15 cellular contexts compared by ENCODE assay signal in genomic region chr9:13586726-13587392, GRCh38.
DNase-seq lines count a peak whose midpoint lies in the region; ATAC-seq and TF ChIP-seq lines count a peak whose summit lies in the region.
"Had no signal": no experiment of that assay in that cellular context is flagged by ENCODE, and none has a peak within 500 bp of the region (broad histone marks: within the 10 kb centered on the region; RNA-seq: fewer than 3 reads in every experiment).

No MANE protein-coding gene starts in this region.

- H3K27me3 ChIP-seq in heart left ventricle = no peaks in the 10 kb centered on the region
- no peaks in the 10 kb centered on the region for H3K27me3 ChIP-seq in right atrium auricular region
- H3K27me3 ChIP-seq in prostate gland (replicated peaks; ENCODE audit: insufficient read depth) = no peaks in the 10 kb centered on the region
- H3K27me3 ChIP-seq: vagina had no signal

- peak overlapping the region in 11 of 12 donors; percentile 2 to 72 (median 55) for H3K27ac ChIP-seq in heart left ventricle
- H3K27ac ChIP-seq in right atrium auricular region = peak overlapping the region in 1 of 2 donors; percentile 18
- H3K27ac ChIP-seq in VCaP = peak overlapping the region; percentile 87
- H3K27ac ChIP-seq in temporal lobe (ENCODE audit: low read depth, low read length) = peak overlapping the region; percentile 81
- H3K27ac ChIP-seq in prostate gland = no peak overlapping the region
- H3K27ac ChIP-seq: vagina had no signal

- 26 to 39% (median 34%) methylated on average over 5 of the region's 5 CpGs for WGBS in heart left ventricle, 4 donors
- 51% methylated on average over 5 of the region's 5 CpGs for WGBS in prostate gland

- ATAC-seq in heart left ventricle = peak in 2 of 4 donors; percentile 34 to 59
- no peak for ATAC-seq in HG02840 (IDR thresholded peaks at IDR 0.05; ENCODE audit: low FRiP score, unreplicated experiment)

- H3K4me1 ChIP-seq in heart left ventricle (peaks cover 0 to 55% (median 23%) of the 10 kb centered on the region in 12 donors), right atrium auricular region (peaks cover 0 to 38% of the 10 kb centered on the region in 2 donors), prostate gland (replicated peaks) (peaks cover 6% of the 10 kb centered on the region)

- H3K4me3 ChIP-seq in heart left ventricle (no peak overlapping the region), right atrium auricular region (no peak overlapping the region), prostate gland (no peak overlapping the region)
- H3K4me3 ChIP-seq: vagina had no signal

- H3K9me3 ChIP-seq in heart left ventricle = no peaks in the 10 kb centered on the region
- no peaks in the 10 kb centered on the region for H3K9me3 ChIP-seq in right atrium auricular region
- no peaks in the 10 kb centered on the region for H3K9me3 ChIP-seq in prostate gland
- H3K9me3 ChIP-seq: vagina had no signal

- no peak for TF ChIP-seq CTCF in heart left ventricle (IDR thresholded peaks at IDR 0.05)
- TF ChIP-seq CTCF in right atrium auricular region (IDR thresholded peaks at IDR 0.05) = no peak
- TF ChIP-seq CTCF in VCaP (conservative IDR thresholded peaks at IDR 0.05) = no peak
- TF ChIP-seq CTCF in prostate gland (IDR thresholded peaks at IDR 0.05) = no peak

- TF ChIP-seq POLR2A in heart left ventricle (IDR thresholded peaks at IDR 0.05) = no peak
- TF ChIP-seq POLR2A in prostate gland (IDR thresholded peaks at IDR 0.05) = no peak

- H3K36me3 ChIP-seq in heart left ventricle (no peaks in the 10 kb centered on the region), right atrium auricular region (no peaks in the 10 kb centered on the region), prostate gland (no peaks in the 10 kb centered on the region)
- H3K36me3 ChIP-seq: vagina had no signal

- intact Hi-C loops in heart left ventricle (cut with DNase I) = loop anchor here in 4 of 10 donors (5.0 to 10.0 kb wide), 3 partner anchors 58 to 140 kb away; no protein-coding TSS in a partner anchor
- intact Hi-C loops in prostate gland (cut with DNase I) = no loop called here

- DNase-seq in heart left ventricle = no peak
- no peak for DNase-seq in right atrium auricular region (ENCODE audit: low spot score)
- peak; percentile 80 to 91 for DNase-seq in lung microvascular endothelial cell (ENCODE audit: low read depth in 2 of 2)
- DNase-seq in prostate gland (ENCODE audit: low spot score) = no peak
- DNase-seq in activated T-cell treated with anti-CD3 and anti-CD28 coated beads for 4 hours = no peak
- DNase-seq: ACHN; activated CD4-positive, alpha-beta T cell treated with anti-CD3 and anti-CD28 coated beads, Interleukin-2, amount 50 U/mL, for 48 hours; activated T-cell treated with anti-CD3 and anti-CD28 coated beads, Interleukin-2, amount 50 U/mL, for 24 hours; Kasumi-1; NCI-H1930; stimulated activated naive CD4-positive, alpha-beta T cell treated with Interleukin-2 at 50 U/mL for 16 hours had no signal

Comparison
In these comparisons a context has a peak if more than half of its experiments do, and no peak if none do; other contexts are left out.
1. DNase-seq: peak in lung microvascular endothelial cell (2 of 2); none in heart left ventricle (0 of 5), right atrium auricular region (single experiment), prostate gland (single experiment) and activated T-cell treated with anti-CD3 and anti-CD28 coated beads for 4 hours (single experiment).
2. H3K27ac ChIP-seq: peak in heart left ventricle (11 of 12), VCaP (single experiment) and temporal lobe (single experiment); none in prostate gland (0 of 2).